ENCODE assay signal across 7 cellular contexts in the genomic region with DNA sequence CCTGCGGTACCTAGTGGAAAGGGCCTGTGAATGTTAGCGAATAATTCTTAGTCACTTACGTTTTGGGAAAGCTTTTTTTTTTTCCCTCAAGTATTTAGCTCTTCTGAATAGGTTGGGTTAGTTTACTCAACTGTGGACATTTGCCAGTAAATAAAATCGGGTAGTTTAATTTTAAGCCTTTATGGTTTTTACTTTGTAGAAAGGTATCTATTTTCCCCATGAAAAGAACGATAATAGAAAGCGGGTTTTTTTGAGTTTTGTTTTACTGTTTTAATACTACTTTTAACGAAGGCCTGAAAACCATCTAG. TPM values are rescaled to one million over a fixed set of nuclear protein-coding genes. Genes with fewer than 3 reads are reported as not detected.
DNase-seq lines count a peak whose midpoint lies in the region; ATAC-seq, FAIRE-seq and TF ChIP-seq lines count a peak whose summit lies in the region.

No MANE protein-coding gene starts in this region.

- H3K27ac Mint-ChIP-seq in HFFc6: peak overlapping the region; percentile 91
- peak overlapping the region; percentile 95 to 96 for H3K27ac Mint-ChIP-seq in activated naive CD4-positive, alpha-beta T cell treated with anti-CD3 and anti-CD28 coated beads, Interleukin-2, amount 50 U/mL, for 72 hours
- H3K27ac Mint-ChIP-seq in stimulated activated naive CD8-positive, alpha-beta T cell treated with anti-CD3 and anti-CD28 coated beads, Interleukin-15, amount 100 ng/mL, for 72 hours: peak overlapping the region; percentile 90 to 96

- H3K4me3 ChIP-seq in iPS-18c (ENCODE audit: insufficient read depth, low read depth, low read length): peak overlapping the region; percentile 84

- H3K9me3 Mint-ChIP-seq in HFFc6: no peaks in the 10 kb centered on the region
- H3K9me3 Mint-ChIP-seq in activated naive CD4-positive, alpha-beta T cell treated with anti-CD3 and anti-CD28 coated beads, Interleukin-2, amount 50 U/mL, for 72 hours: no peaks in the 10 kb centered on the region
- H3K9me3 Mint-ChIP-seq in stimulated activated naive CD8-positive, alpha-beta T cell treated with anti-CD3 and anti-CD28 coated beads, Interleukin-15, amount 100 ng/mL, for 72 hours: no peaks in the 10 kb centered on the region

- TF ChIP-seq CTCF in HFFc6 (IDR thresholded peaks at IDR 0.05) (no peak), D721Med (IDR thresholded peaks at IDR 0.05; ENCODE audit: insufficient read depth, missing control alignments) (no peak)

- no peak for ATAC-seq in activated naive CD4-positive, alpha-beta T cell treated with anti-CD3 and anti-CD28 coated beads, Interleukin-2, amount 50 U/mL, for 72 hours
- no peak for ATAC-seq in stimulated activated naive CD8-positive, alpha-beta T cell treated with anti-CD3 and anti-CD28 coated beads, Interleukin-15, amount 100 ng/mL, for 72 hours
- no peak for ATAC-seq in HG02852 (IDR thresholded peaks at IDR 0.05; ENCODE audit: unreplicated experiment)

- DNase-seq in HFFc6: no peak
- no peak for DNase-seq in activated naive CD4-positive, alpha-beta T cell treated with anti-CD3 and anti-CD28 coated beads, Interleukin-2, amount 50 U/mL, for 72 hours (ENCODE audit: low spot score in 2 of 2)
- DNase-seq in stimulated activated naive CD8-positive, alpha-beta T cell treated with anti-CD3 and anti-CD28 coated beads, Interleukin-15, amount 100 ng/mL, for 72 hours: no peak
- no peak for DNase-seq in NOMO-1 treated with DMSO at 0.1 percent for 48 hours (lab: John Stamatoyannopoulos, UW; ENCODE audit: unreplicated experiment)
- no peak for DNase-seq in D721Med (ENCODE audit: insufficient read length, low spot score)

- no peak for FAIRE-seq in D721Med (lab: Jason Lieb, UNC)

- H3K36me3 Mint-ChIP-seq in HFFc6 (ENCODE audit: low read depth): peaks cover 37% of the 10 kb centered on the region
- peaks cover 32 to 56% of the 10 kb centered on the region in 2 donors for H3K36me3 Mint-ChIP-seq in activated naive CD4-positive, alpha-beta T cell treated with anti-CD3 and anti-CD28 coated beads, Interleukin-2, amount 50 U/mL, for 72 hours

- H3K4me1 Mint-ChIP-seq in HFFc6 (ENCODE audit: low read depth): peaks cover 38% of the 10 kb centered on the region
- H3K4me1 Mint-ChIP-seq in stimulated activated naive CD8-positive, alpha-beta T cell treated with anti-CD3 and anti-CD28 coated beads, Interleukin-15, amount 100 ng/mL, for 72 hours: peaks cover 61% of the 10 kb centered on the region

- peaks cover 3% of the 10 kb centered on the region for H3K9me3 ChIP-seq in iPS-18c (ENCODE audit: control insufficient read depth, insufficient read depth, low read length)

- no peaks in the 10 kb centered on the region; the same call in none of the 2 replicates for H3K27me3 Mint-ChIP-seq in HFFc6 (ENCODE audit: insufficient read depth)
- no peaks in the 10 kb centered on the region for H3K27me3 Mint-ChIP-seq in stimulated activated naive CD8-positive, alpha-beta T cell treated with anti-CD3 and anti-CD28 coated beads, Interleukin-15, amount 100 ng/mL, for 72 hours

- peak overlapping the region; percentile 95 for H3K4me3 Mint-ChIP-seq in HFFc6
- peak overlapping the region; percentile 91 to 92 for H3K4me3 Mint-ChIP-seq in stimulated activated naive CD8-positive, alpha-beta T cell treated with anti-CD3 and anti-CD28 coated beads, Interleukin-15, amount 100 ng/mL, for 72 hours

RNA-seq across cellular contexts. Expression of gene YY1, which starts 1.7 kb away (rescaled TPM):
- total RNA-seq in HFFc6 (2021; fragmentation: NEBNext Ultra II Directional; extraction: Animal tissue kit (Norgen Biotek cat#: 25700)): 10 to 100 TPM; 57.0 to 70.8 (median 68.1) TPM
- total RNA-seq in activated naive CD4-positive, alpha-beta T cell treated with anti-CD3 and anti-CD28 coated beads, Interleukin-2, amount 50 U/mL, for 72 hours: 100 to 1,000 TPM in 1 of 2 donors, 10 to 100 TPM in 1; 87.8 to 120 TPM
